Comparison of ENCODE assay signal across 2 cellular contexts in genomic region chr4:6612961-6613675, GRCh38.
TF ChIP-seq lines count a peak whose summit lies in the region.

No MANE protein-coding gene starts in this region.

TF ChIP-seq in IMR-90, 13 proteins besides CTCF, POLR2A, EP300 and RAD21:
- peak; percentile 81 for TF ChIP-seq USF2 (IDR thresholded peaks at IDR 0.05; ENCODE audit: low read depth, low read length)
- TF ChIP-seq RCOR1 (IDR thresholded peaks at IDR 0.05; ENCODE audit: insufficient replicate concordance, low read length): no peak

TF ChIP-seq in H1, 55 proteins besides CTCF, POLR2A, EP300 and RAD21:
- TF ChIP-seq USF2 (IDR thresholded peaks at IDR 0.05; ENCODE audit: low read length) (0 out of 2 replicates have a peak, but pooled peaks have one; percentile 47), RXRA (IDR thresholded peaks at IDR 0.05; ENCODE audit: insufficient read depth, low read depth, low read length) (no peak), SIN3A (conservative IDR thresholded peaks at IDR 0.05 in 1 of 2, IDR thresholded peaks at IDR 0.05 in 1 of 2; ENCODE audit: low read depth in 1 of 2, low read length in 2 of 2) (no peak)
